Comparison of ENCODE assay signal across 15 cellular contexts in genomic region chr15:59377940-59378339, GRCh38. TPM values are rescaled to one million over a fixed set of nuclear protein-coding genes. Genes with fewer than 3 reads are reported as not detected.
DNase-seq lines count a peak whose midpoint lies in the region; ATAC-seq, FAIRE-seq and TF ChIP-seq lines count a peak whose summit lies in the region.
"Had no signal": no experiment of that assay in that cellular context is flagged by ENCODE, and none has a peak within 500 bp of the region (broad histone marks: within the 10 kb centered on the region; RNA-seq: fewer than 3 reads in every experiment).

No MANE protein-coding gene starts in this region.

- H3K4me1 Mint-ChIP-seq in activated CD4-positive, alpha-beta T cell treated with anti-CD3 and anti-CD28 coated beads, Interleukin-2, amount 10 ng/mL, durations not matched to agents 7 days and 5 days = peaks cover 8% of the 10 kb centered on the region

- TF ChIP-seq RAD21 in HepG2 (CRISPR knock-in tag; IDR thresholded peaks at IDR 0.05) (no peak), K562 (CRISPR knock-in tag; conservative IDR thresholded peaks at IDR 0.05 in 1 of 2, IDR thresholded peaks at IDR 0.05 in 1 of 2) (no peak)

- H3K9me3 Mint-ChIP-seq in activated CD4-positive, alpha-beta T cell treated with anti-CD3 and anti-CD28 coated beads, Interleukin-2, amount 10 ng/mL, durations not matched to agents 7 days and 5 days = no peaks in the 10 kb centered on the region
- H3K9me3 Mint-ChIP-seq: CD4-positive, CD25-positive, alpha-beta regulatory T cell had no signal

- 67% methylated on average over 3 of the region's 3 CpGs for WGBS in HepG2 (ENCODE audit: low lambda C conversion rate)
- 64% methylated on average over 3 of the region's 3 CpGs for WGBS in right lobe of liver (ENCODE audit: insufficient coverage, low coverage, low lambda C conversion rate, missing lambda C conversion rate)
- 0% methylated on average over 3 of the region's 3 CpGs for WGBS in K562 (ENCODE audit: insufficient coverage, low coverage, missing lambda C conversion rate)

- BruUV-seq in HepG2 (replicated peaks; lab: Mats Ljungman, UMichigan) (no TSS peak), OCI-LY7 (replicated peaks; lab: Mats Ljungman, UMichigan) (no TSS peak), K562 (replicated peaks; lab: Mats Ljungman, UMichigan) (no TSS peak)

- H3K9me3 ChIP-seq in HepG2 (ENCODE audit: low read length) = no peaks in the 10 kb centered on the region
- H3K9me3 ChIP-seq in right lobe of liver = no peaks in the 10 kb centered on the region
- H3K9me3 ChIP-seq in OCI-LY7 (ENCODE audit: low read length) = no peaks in the 10 kb centered on the region
- no peaks in the 10 kb centered on the region for H3K9me3 ChIP-seq in K562 (replicated peaks; ENCODE audit: control insufficient read depth, insufficient read depth, low read depth, low read length)

- peaks cover 41% of the 10 kb centered on the region for H3K27me3 Mint-ChIP-seq in activated CD4-positive, alpha-beta T cell treated with anti-CD3 and anti-CD28 coated beads, Interleukin-2, amount 10 ng/mL, durations not matched to agents 7 days and 5 days

- H3K27me3 ChIP-seq in HepG2 (ENCODE audit: control insufficient read depth in 1 of 2, insufficient read depth in 2 of 2, low read length in 2 of 2) (no peaks in the 10 kb centered on the region; a peak in 1 of 5 replicates), right lobe of liver (no peaks in the 10 kb centered on the region), K562 (ENCODE audit: control insufficient read depth in 2 of 2, insufficient read depth in 2 of 2, low read length in 2 of 2) (peaks cover 0 to 5% of the 10 kb centered on the region in 2 experiments)

- no peaks in the 10 kb centered on the region for H3K9me2 ChIP-seq in OCI-LY7 (ENCODE audit: insufficient read depth, low read length)

- H3K27ac Mint-ChIP-seq in activated CD4-positive, alpha-beta T cell treated with anti-CD3 and anti-CD28 coated beads, Interleukin-2, amount 10 ng/mL, durations not matched to agents 7 days and 5 days = no peak overlapping the region
- H3K27ac Mint-ChIP-seq: CD4-positive, CD25-positive, alpha-beta regulatory T cell had no signal

- in situ Hi-C loops in HepG2 (cut with HindIII; ENCODE audit: extremely low pct_ligation_motif_present, low pct_unique_long_range_greater_than_20kb) (no loop called here), K562 (cut with MboI) (no loop called here)

- intact Hi-C loops in HepG2 (cut with micrococcal nuclease; ENCODE audit: unreplicated experiment) = no loop called here
- intact Hi-C loops in right lobe of liver (cut with DNase I) = no loop called here
- intact Hi-C loops in OCI-LY7 (cut with micrococcal nuclease; ENCODE audit: unreplicated experiment) = loop anchor here (2.0 to 5.0 kb wide), 3 partner anchors 21 to 131 kb away; no protein-coding TSS in a partner anchor
- intact Hi-C loops in K562 (cut with micrococcal nuclease) = no loop called here

- TF ChIP-seq POLR2A in HepG2 (IDR thresholded peaks at IDR 0.05; ENCODE audit: insufficient read depth in 1 of 2, low read depth in 2 of 2, low read length in 2 of 2) (no peak), right lobe of liver (IDR thresholded peaks at IDR 0.05) (no peak), K562 (conservative IDR thresholded peaks at IDR 0.05) (no peak)

- H3K9me1 ChIP-seq in K562 (ENCODE audit: control insufficient read depth, insufficient read depth, low read length) = no peaks in the 10 kb centered on the region

- TF ChIP-seq EP300 in HepG2 (IDR thresholded peaks at IDR 0.05; ENCODE audit: low read depth in 2 of 2, low read length in 2 of 2) (no peak), HepG2 (CRISPR knock-in tag; IDR thresholded peaks at IDR 0.05; ENCODE audit: borderline replicate concordance) (no peak), K562 (IDR thresholded peaks at IDR 0.05; ENCODE audit: low read length) (no peak)

- H3K4me1 ChIP-seq in HepG2 (ENCODE audit: insufficient read depth, low read length) (peaks cover 30% of the 10 kb centered on the region), right lobe of liver (peaks cover 0 to 4% (median 0%) of the 10 kb centered on the region in 4 donors), OCI-LY7 (ENCODE audit: insufficient read depth, low read length, poor library complexity, severe bottlenecking) (peaks cover 17% of the 10 kb centered on the region), K562 (replicated peaks in 1 of 2; ENCODE audit: control insufficient read depth in 2 of 2, insufficient read depth in 2 of 2, low read length in 2 of 2) (no peaks in the 10 kb centered on the region)

- H4K20me1 ChIP-seq in HepG2 (ENCODE audit: insufficient read depth, low read length) = no peaks in the 10 kb centered on the region
- H4K20me1 ChIP-seq in OCI-LY7 (ENCODE audit: insufficient read depth, low read length) = no peaks in the 10 kb centered on the region
- no peaks in the 10 kb centered on the region for H4K20me1 ChIP-seq in K562 (replicated peaks; ENCODE audit: control insufficient read depth, insufficient read depth, low read length)
- H4K20me1 ChIP-seq: BLaER1 treated with 17β-estradiol and CSF1 and Interleukin-3, amounts not matched to agents 10 nM and 100 nM had no signal

- no peak overlapping the region for H3K27ac ChIP-seq in HepG2 (ENCODE audit: extremely low read length, insufficient read depth, low read length)
- H3K27ac ChIP-seq in right lobe of liver = no peak overlapping the region
- no peak overlapping the region for H3K27ac ChIP-seq in OCI-LY7 (ENCODE audit: low read depth, low read length, poor library complexity, severe bottlenecking)
- no peak overlapping the region for H3K27ac ChIP-seq in K562 (ENCODE audit: extremely low read depth, low read depth, low read length)
- H3K27ac ChIP-seq: BLaER1 treated with 17β-estradiol and CSF1 and Interleukin-3, amounts not matched to agents 10 nM and 100 nM had no signal

- POLR2A ChIA-PET in HepG2 (lab: Yijun Ruan, JAX) = no interaction called here
- POLR2A ChIA-PET in OCI-LY7 (lab: Charles Lee) = interaction anchor here (0.7 to 4.2 kb wide), 8 partner anchors 11 to 139 kb away, joined by 3 to 37 read pairs (median 5); no protein-coding TSS in a partner anchor
- POLR2A ChIA-PET in K562 (lab: Yijun Ruan, JAX) = no interaction called here
- POLR2A ChIA-PET in activated CD4-positive, alpha-beta T cell treated with anti-CD3 and anti-CD28 coated beads, Interleukin-2, amount 10 ng/mL, durations not matched to agents 7 days and 5 days (lab: Charles Lee) = no interaction called here

- H3K79me2 ChIP-seq in HepG2 (ENCODE audit: insufficient read depth, low read length) (no peaks in the 10 kb centered on the region), OCI-LY7 (ENCODE audit: insufficient read depth, low read depth, low read length) (no peaks in the 10 kb centered on the region), K562 (ENCODE audit: control insufficient read depth, insufficient read depth, low read length) (no peaks in the 10 kb centered on the region)

- DNase-seq in HepG2 (ENCODE audit: low spot score) = no peak
- no peak for DNase-seq in right lobe of liver
- DNase-seq in OCI-LY7 (ENCODE audit: low spot score) = no peak
- no peak for DNase-seq in K562 (ENCODE audit: extremely low read depth in 1 of 4, low spot score in 3 of 4)
- no peak for DNase-seq in activated CD4-positive, alpha-beta T cell treated with anti-CD3 and anti-CD28 coated beads, Interleukin-2, amount 10 ng/mL, durations not matched to agents 7 days and 5 days
- DNase-seq: 8988T; ACHN; CD4-positive, CD25-positive, alpha-beta regulatory T cell; DMS53; GF-D8; KBM-7 had no signal

- H3K4me3 ChIP-seq in HepG2 (replicated peaks in 1 of 3; ENCODE audit: insufficient read depth in 1 of 3, low read depth in 2 of 3, low read length in 3 of 3) (no peak overlapping the region), right lobe of liver (no peak overlapping the region), OCI-LY7 (ENCODE audit: low read depth, low read length, poor library complexity, severe bottlenecking) (no peak overlapping the region), K562 (no peak overlapping the region)
- H3K4me3 ChIP-seq: BLaER1 treated with 17β-estradiol and CSF1 and Interleukin-3, amounts not matched to agents 10 nM and 100 nM had no signal

- H3K36me3 ChIP-seq in HepG2 (replicated peaks in 1 of 2; ENCODE audit: control insufficient read depth in 1 of 2, insufficient read depth in 2 of 2, low read length in 2 of 2) (no peaks in the 10 kb centered on the region), right lobe of liver (no peaks in the 10 kb centered on the region), OCI-LY7 (ENCODE audit: insufficient read depth, low read length) (no peaks in the 10 kb centered on the region), K562 (ENCODE audit: control insufficient read depth, insufficient read depth, low read length) (no peaks in the 10 kb centered on the region)
- H3K36me3 ChIP-seq: BLaER1 treated with 17β-estradiol and CSF1 and Interleukin-3, amounts not matched to agents 10 nM and 100 nM had no signal

- no peaks in the 10 kb centered on the region for H3K36me3 Mint-ChIP-seq in activated CD4-positive, alpha-beta T cell treated with anti-CD3 and anti-CD28 coated beads, Interleukin-2, amount 10 ng/mL, durations not matched to agents 7 days and 5 days (ENCODE audit: low read depth)
- H3K36me3 Mint-ChIP-seq: CD4-positive, CD25-positive, alpha-beta regulatory T cell had no signal

- CTCF ChIA-PET in HepG2 (lab: Yijun Ruan, JAX; ENCODE audit: low intra/inter-chr PET ratio, low total read pairs) = no interaction called here
- CTCF ChIA-PET in OCI-LY7 (lab: Charles Lee; ENCODE audit: unreplicated experiment) = interaction anchor here (0.7 to 2.4 kb wide), 4 partner anchors 30 to 116 kb away, joined by 3 to 10 read pairs (median 4); no protein-coding TSS in a partner anchor
- CTCF ChIA-PET in K562 (lab: Yijun Ruan, JAX; ENCODE audit: low intra/inter-chr PET ratio) = no interaction called here
- CTCF ChIA-PET in activated CD4-positive, alpha-beta T cell treated with anti-CD3 and anti-CD28 coated beads, Interleukin-2, amount 10 ng/mL, durations not matched to agents 7 days and 5 days (lab: Charles Lee) = no interaction called here

- H3K4me3 Mint-ChIP-seq in activated CD4-positive, alpha-beta T cell treated with anti-CD3 and anti-CD28 coated beads, Interleukin-2, amount 10 ng/mL, durations not matched to agents 7 days and 5 days = no peak overlapping the region
- H3K4me3 Mint-ChIP-seq: CD4-positive, CD25-positive, alpha-beta regulatory T cell had no signal

- H3K9ac ChIP-seq in HepG2 (ENCODE audit: insufficient read depth, low read depth, low read length) (no peak overlapping the region), K562 (ENCODE audit: insufficient read depth in 1 of 2, low read depth in 2 of 2, low read length in 2 of 2) (no peak overlapping the region)
- H3K9ac ChIP-seq: BLaER1 treated with 17β-estradiol and CSF1 and Interleukin-3, amounts not matched to agents 10 nM and 100 nM had no signal

- FAIRE-seq in HepG2 (lab: Jason Lieb, UNC) (no peak), K562 (lab: Jason Lieb, UNC) (no peak)
- FAIRE-seq: H54 had no signal

- no peak for ATAC-seq in HepG2
- ATAC-seq in right lobe of liver = no peak
- no peak for ATAC-seq in K562
- no peak for ATAC-seq in HG02884 (IDR thresholded peaks at IDR 0.05; ENCODE audit: unreplicated experiment)
- ATAC-seq in HG02763 (IDR thresholded peaks at IDR 0.05; ENCODE audit: unreplicated experiment) = no peak

- H2AFZ ChIP-seq in HepG2 (ENCODE audit: low read length) = no peak overlapping the region
- H2AFZ ChIP-seq in OCI-LY7 (ENCODE audit: low read length) = no peak overlapping the region
- no peak overlapping the region for H2AFZ ChIP-seq in K562 (ENCODE audit: low read depth, low read length)

- no peak overlapping the region for H3K4me2 ChIP-seq in HepG2 (ENCODE audit: low read depth, low read length)
- 0 out of 2 replicates have a peak overlapping the region, but pooled peaks have one; percentile 12 for H3K4me2 ChIP-seq in OCI-LY7 (ENCODE audit: low read length)
- no peak overlapping the region for H3K4me2 ChIP-seq in K562 (ENCODE audit: insufficient read depth, low read length)
- H3K4me2 ChIP-seq: BLaER1 treated with 17β-estradiol and CSF1 and Interleukin-3, amounts not matched to agents 10 nM and 100 nM had no signal

- TF ChIP-seq CTCF in HepG2 (CRISPR knock-in tag; IDR thresholded peaks at IDR 0.05) = no peak
- TF ChIP-seq CTCF in right lobe of liver (IDR thresholded peaks at IDR 0.05) = no peak
- no peak for TF ChIP-seq CTCF in OCI-LY7 (conservative IDR thresholded peaks at IDR 0.05; ENCODE audit: low read length)
- TF ChIP-seq CTCF in K562 (IDR thresholded peaks at IDR 0.05 in 2 of 3, conservative IDR thresholded peaks at IDR 0.05 in 1 of 3; ENCODE audit: insufficient read depth in 2 of 3, low read depth in 1 of 3, low read length in 3 of 3) = no peak

RNA-seq across cellular contexts. Expression of gene MYO1E, which starts 5.3 kb away (rescaled TPM):
- total RNA-seq in HepG2 (2016; rRNA removed; fragmentation: Illumina TruSeq; extraction: Trizol) (25.1 and 38.5 TPM in 2 replicates), right lobe of liver (100 to 1,000 TPM in 1 of 6 experiments, 10 to 100 TPM in 5; 45.2 to 139 (median 68.9) TPM), OCI-LY7 (2022) (17.3 and 26.5 TPM in 2 replicates), K562 (2014; rRNA removed) (not detected in 2 replicates), K562 (2014; rRNA removed; fragmentation: Illumina TruSeq; extraction: Trizol) (not detected in 2 replicates), K562 (2015; rRNA removed; fragmentation: Illumina TruSeq; extraction: Trizol) (not detected in 2 replicates), K562 (2021) (0.42 and 0.44 TPM in 2 replicates)
- 6.6 and 8.8 TPM in 2 replicates for total RNA-seq in HepG2 (2016; cell fraction: cytosol; rRNA removed; fragmentation: Illumina TruSeq; extraction: Trizol; ENCODE audit: low read depth)
- total RNA-seq in HepG2 (2016; cell fraction: insoluble cytoplasmic fraction; rRNA removed; fragmentation: Illumina TruSeq; extraction: Trizol) = 28.4 and 35.1 TPM in 2 replicates
- 6.5 and 7.9 TPM in 2 replicates for total RNA-seq in HepG2 (2016; cell fraction: membrane; rRNA removed; fragmentation: Illumina TruSeq; extraction: Trizol)
- 32.4 and 33.1 TPM in 2 replicates for total RNA-seq in HepG2 (2016; cell fraction: nucleus; rRNA removed; fragmentation: Illumina TruSeq; extraction: Trizol)
- polyA plus RNA-seq in HepG2 (2011; rRNA removed) (12.6 and 15.7 TPM in 2 replicates), K562 (2011; rRNA removed) (not detected in 2 replicates), K562 (2014; fragmentation: Illumina TruSeq; extraction: Trizol) (not detected in 2 replicates), K562 (2014; fragmentation: Nextera tagmentation; extraction: Ambion mirVana) (under 1 TPM; under 0.01 to 0.01 TPM), K562 (2014; rRNA removed) (not detected in 2 replicates)
- polyA plus RNA-seq in HepG2 (2011; cell fraction: cytosol; rRNA removed) = 10.1 and 10.8 TPM in 2 replicates
- 20.9 and 25.3 TPM in 2 replicates for polyA plus RNA-seq in HepG2 (2011; cell fraction: nucleus; rRNA removed)
- 26.0 and 36.6 TPM in 2 replicates for polyA plus RNA-seq in HepG2 (2012)
- 1.1 and 1.6 TPM in 2 replicates for polyA plus RNA-seq in HepG2 (2016; cell fraction: cytosol; fragmentation: Illumina TruSeq; extraction: Trizol; ENCODE audit: low read depth)
- 22.4 and 25.8 TPM in 2 replicates for polyA plus RNA-seq in HepG2 (2016; cell fraction: insoluble cytoplasmic fraction; fragmentation: Illumina TruSeq; extraction: Trizol; ENCODE audit: low read depth)
- 2.2 and 2.7 TPM in 2 replicates for polyA plus RNA-seq in HepG2 (2016; cell fraction: membrane; fragmentation: Illumina TruSeq; extraction: Trizol; ENCODE audit: low read depth)
- 15.6 and 16.7 TPM in 2 replicates for polyA plus RNA-seq in HepG2 (2016; cell fraction: nucleus; fragmentation: Illumina TruSeq; extraction: Trizol; ENCODE audit: insufficient read depth, low read depth)
- polyA minus RNA-seq in HepG2 (2011; rRNA and poly(A)+ RNA removed; ENCODE audit: low replicate concordance) = 33.9 and 197 TPM in 2 replicates
- 22.2 and 26.0 TPM in 2 replicates for polyA minus RNA-seq in HepG2 (2011; cell fraction: cytosol; rRNA and poly(A)+ RNA removed)
- 47.1 and 47.9 TPM in 2 replicates for polyA minus RNA-seq in HepG2 (2011; cell fraction: nucleus; rRNA and poly(A)+ RNA removed)
- total RNA-seq in OCI-LY7 (2014; rRNA removed; shearing (Covaris generic)) = 0.72 and 1.5 TPM in 2 replicates
- not detected in 2 replicates for total RNA-seq in K562 (2011; cell fraction: chromatin; rRNA removed; ENCODE audit: low replicate concordance)
- total RNA-seq in K562 (2011; cell fraction: nucleolus; rRNA removed) = not detected in 2 replicates
- not detected in 2 replicates for total RNA-seq in K562 (2011; cell fraction: nucleoplasm; rRNA removed)
- polyA plus RNA-seq in K562 (2011; cell fraction: cytosol; rRNA removed) = not detected in 2 replicates
- not detected in 2 replicates for polyA plus RNA-seq in K562 (2011; cell fraction: nucleus; rRNA removed)
- 0.05 and 0.07 TPM in 2 replicates for polyA plus RNA-seq in K562 (2012)
- polyA minus RNA-seq in K562 (2011; rRNA and poly(A)+ RNA removed) = not detected in 2 replicates
- 0.76 and 1.3 TPM in 2 replicates for polyA minus RNA-seq in K562 (2011; cell fraction: cytosol; rRNA and poly(A)+ RNA removed)
- 0.22 and 0.27 TPM in 2 replicates for polyA minus RNA-seq in K562 (2011; cell fraction: nucleus; rRNA and poly(A)+ RNA removed)
- total RNA-seq in activated CD4-positive, alpha-beta T cell treated with anti-CD3 and anti-CD28 coated beads, Interleukin-2, amount 10 ng/mL, durations not matched to agents 7 days and 5 days = 10 to 100 TPM; 12.9 to 14.0 TPM

Comparison
In these comparisons a context has a peak if more than half of its experiments do, and no peak if none do; other contexts are left out.
1. Of the 241 proteins assayed by ChIP-seq in both HepG2 and K562: peak only in HepG2: none; only in K562: none; in both: CEBPB and CEBPG; in neither: 239.